In the genomic region with DNA sequence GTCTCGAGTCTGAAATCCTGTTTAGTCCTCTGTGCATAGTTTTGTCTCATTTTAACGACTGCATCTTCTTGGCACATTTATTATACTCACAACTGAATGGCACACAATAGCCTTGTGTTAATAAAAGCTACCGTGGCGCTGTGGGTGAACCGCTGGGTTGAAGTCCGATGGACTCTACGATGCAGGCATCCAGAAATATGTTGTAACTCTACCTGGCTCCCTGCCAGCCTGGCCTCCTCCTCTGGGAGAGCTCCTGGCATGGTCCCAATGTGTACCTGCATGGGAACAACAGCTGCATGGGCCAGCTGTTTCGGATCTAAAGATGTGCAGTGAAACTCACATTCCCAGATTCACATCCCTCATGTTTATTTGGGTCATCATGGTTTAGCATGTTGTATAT, we compare ENCODE assay signal across 1 cellular context.
TF ChIP-seq lines count a peak whose summit lies in the region.

No MANE protein-coding gene starts in this region.

TF ChIP-seq in HepG2, 621 proteins besides CTCF, POLR2A, EP300 and RAD21 (continued from another document and continues in another):
- TF ChIP-seq, protein P1, sequence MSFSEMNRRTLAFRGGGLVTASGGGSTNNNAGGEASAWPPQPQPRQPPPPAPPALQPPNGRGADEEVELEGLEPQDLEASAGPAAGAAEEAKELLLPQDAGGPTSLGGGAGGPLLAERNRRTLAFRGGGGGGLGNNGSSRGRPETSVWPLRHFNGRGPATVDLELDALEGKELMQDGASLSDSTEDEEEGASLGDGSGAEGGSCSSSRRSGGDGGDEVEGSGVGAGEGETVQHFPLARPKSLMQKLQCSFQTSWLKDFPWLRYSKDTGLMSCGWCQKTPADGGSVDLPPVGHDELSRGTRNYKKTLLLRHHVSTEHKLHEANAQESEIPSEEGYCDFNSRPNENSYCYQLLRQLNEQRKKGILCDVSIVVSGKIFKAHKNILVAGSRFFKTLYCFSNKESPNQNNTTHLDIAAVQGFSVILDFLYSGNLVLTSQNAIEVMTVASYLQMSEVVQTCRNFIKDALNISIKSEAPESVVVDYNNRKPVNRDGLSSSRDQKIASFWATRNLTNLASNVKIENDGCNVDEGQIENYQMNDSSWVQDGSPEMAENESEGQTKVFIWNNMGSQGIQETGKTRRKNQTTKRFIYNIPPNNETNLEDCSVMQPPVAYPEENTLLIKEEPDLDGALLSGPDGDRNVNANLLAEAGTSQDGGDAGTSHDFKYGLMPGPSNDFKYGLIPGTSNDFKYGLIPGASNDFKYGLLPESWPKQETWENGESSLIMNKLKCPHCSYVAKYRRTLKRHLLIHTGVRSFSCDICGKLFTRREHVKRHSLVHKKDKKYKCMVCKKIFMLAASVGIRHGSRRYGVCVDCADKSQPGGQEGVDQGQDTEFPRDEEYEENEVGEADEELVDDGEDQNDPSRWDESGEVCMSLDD (CRISPR knock-in tag; IDR thresholded peaks at IDR 0.05; ENCODE audit: borderline replicate concordance), result no peak
- TF ChIP-seq GABPA (IDR thresholded peaks at IDR 0.05; ENCODE audit: low read depth, low read length) (no peak), GABPA (CRISPR knock-in tag; IDR thresholded peaks at IDR 0.05; ENCODE audit: low read depth) (no peak), KAT7 (CRISPR knock-in tag; IDR thresholded peaks at IDR 0.05; ENCODE audit: borderline replicate concordance) (no peak), SRSF1 (optimal IDR thresholded peaks at IDR 0.05; ENCODE audit: low read depth, low read length) (no peak), ZNF251 (CRISPR knock-in tag; IDR thresholded peaks at IDR 0.05) (no peak), ZNF616 (CRISPR knock-in tag; IDR thresholded peaks at IDR 0.05; ENCODE audit: low read depth) (no peak), ELF3 (CRISPR knock-in tag; IDR thresholded peaks at IDR 0.05) (0 out of 2 replicates have a peak, but pooled peaks have one; percentile 17), XBP1 (CRISPR knock-in tag; IDR thresholded peaks at IDR 0.05) (no peak), ZNF232 (CRISPR knock-in tag; IDR thresholded peaks at IDR 0.05; ENCODE audit: borderline replicate concordance) (no peak), RFXAP (CRISPR knock-in tag; IDR thresholded peaks at IDR 0.05; ENCODE audit: borderline replicate concordance) (no peak), KDM3A (CRISPR knock-in tag; IDR thresholded peaks at IDR 0.05; ENCODE audit: low read depth) (0 out of 2 replicates have a peak, but pooled peaks have one; percentile 36), ZNF660 (CRISPR knock-in tag; IDR thresholded peaks at IDR 0.05; ENCODE audit: borderline replicate concordance, low read depth) (no peak), FOXA3 (CRISPR knock-in tag; IDR thresholded peaks at IDR 0.05) (peak; percentile 55), ZC3H4 (CRISPR knock-in tag; IDR thresholded peaks at IDR 0.05; ENCODE audit: borderline replicate concordance) (no peak), ZNF570 (CRISPR knock-in tag; IDR thresholded peaks at IDR 0.05; ENCODE audit: borderline replicate concordance) (no peak), ZNF350 (CRISPR knock-in tag; IDR thresholded peaks at IDR 0.05; ENCODE audit: borderline replicate concordance, low read depth) (no peak), ZNF383 (CRISPR knock-in tag; IDR thresholded peaks at IDR 0.05; ENCODE audit: borderline replicate concordance) (no peak), ZSCAN21 (CRISPR knock-in tag; IDR thresholded peaks at IDR 0.05; ENCODE audit: borderline replicate concordance) (no peak), HOXA5 (CRISPR knock-in tag; IDR thresholded peaks at IDR 0.05) (no peak), KLF12 (CRISPR knock-in tag; IDR thresholded peaks at IDR 0.05; ENCODE audit: borderline replicate concordance) (no peak), ZNF891 (CRISPR knock-in tag; IDR thresholded peaks at IDR 0.05) (no peak), NR2F2 (IDR thresholded peaks at IDR 0.05; ENCODE audit: borderline replicate concordance, low read depth) (no peak), ZNF607 (CRISPR knock-in tag; IDR thresholded peaks at IDR 0.05; ENCODE audit: borderline replicate concordance) (no peak), ZNF234 (CRISPR knock-in tag; conservative IDR thresholded peaks at IDR 0.05) (no peak), ZNF331 (CRISPR knock-in tag; IDR thresholded peaks at IDR 0.05) (peak; percentile 50; the same call in 1 of the 2 replicates), GPN1 (CRISPR knock-in tag; IDR thresholded peaks at IDR 0.05; ENCODE audit: borderline replicate concordance) (no peak)
- TF ChIP-seq, protein P2, sequence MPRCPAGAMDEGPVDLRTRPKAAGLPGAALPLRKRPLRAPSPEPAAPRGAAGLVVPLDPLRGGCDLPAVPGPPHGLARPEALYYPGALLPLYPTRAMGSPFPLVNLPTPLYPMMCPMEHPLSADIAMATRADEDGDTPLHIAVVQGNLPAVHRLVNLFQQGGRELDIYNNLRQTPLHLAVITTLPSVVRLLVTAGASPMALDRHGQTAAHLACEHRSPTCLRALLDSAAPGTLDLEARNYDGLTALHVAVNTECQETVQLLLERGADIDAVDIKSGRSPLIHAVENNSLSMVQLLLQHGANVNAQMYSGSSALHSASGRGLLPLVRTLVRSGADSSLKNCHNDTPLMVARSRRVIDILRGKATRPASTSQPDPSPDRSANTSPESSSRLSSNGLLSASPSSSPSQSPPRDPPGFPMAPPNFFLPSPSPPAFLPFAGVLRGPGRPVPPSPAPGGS (CRISPR knock-in tag; IDR thresholded peaks at IDR 0.05), result no peak
- TF ChIP-seq, protein P3, sequence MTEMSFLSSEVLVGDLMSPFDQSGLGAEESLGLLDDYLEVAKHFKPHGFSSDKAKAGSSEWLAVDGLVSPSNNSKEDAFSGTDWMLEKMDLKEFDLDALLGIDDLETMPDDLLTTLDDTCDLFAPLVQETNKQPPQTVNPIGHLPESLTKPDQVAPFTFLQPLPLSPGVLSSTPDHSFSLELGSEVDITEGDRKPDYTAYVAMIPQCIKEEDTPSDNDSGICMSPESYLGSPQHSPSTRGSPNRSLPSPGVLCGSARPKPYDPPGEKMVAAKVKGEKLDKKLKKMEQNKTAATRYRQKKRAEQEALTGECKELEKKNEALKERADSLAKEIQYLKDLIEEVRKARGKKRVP (CRISPR knock-in tag; IDR thresholded peaks at IDR 0.05), result no peak
- TF ChIP-seq, protein P4, sequence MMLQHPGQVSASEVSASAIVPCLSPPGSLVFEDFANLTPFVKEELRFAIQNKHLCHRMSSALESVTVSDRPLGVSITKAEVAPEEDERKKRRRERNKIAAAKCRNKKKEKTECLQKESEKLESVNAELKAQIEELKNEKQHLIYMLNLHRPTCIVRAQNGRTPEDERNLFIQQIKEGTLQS (CRISPR knock-in tag; IDR thresholded peaks at IDR 0.05), result 0 out of 2 replicates have a peak, but pooled peaks have one; percentile 34
- TF ChIP-seq, protein P5, sequence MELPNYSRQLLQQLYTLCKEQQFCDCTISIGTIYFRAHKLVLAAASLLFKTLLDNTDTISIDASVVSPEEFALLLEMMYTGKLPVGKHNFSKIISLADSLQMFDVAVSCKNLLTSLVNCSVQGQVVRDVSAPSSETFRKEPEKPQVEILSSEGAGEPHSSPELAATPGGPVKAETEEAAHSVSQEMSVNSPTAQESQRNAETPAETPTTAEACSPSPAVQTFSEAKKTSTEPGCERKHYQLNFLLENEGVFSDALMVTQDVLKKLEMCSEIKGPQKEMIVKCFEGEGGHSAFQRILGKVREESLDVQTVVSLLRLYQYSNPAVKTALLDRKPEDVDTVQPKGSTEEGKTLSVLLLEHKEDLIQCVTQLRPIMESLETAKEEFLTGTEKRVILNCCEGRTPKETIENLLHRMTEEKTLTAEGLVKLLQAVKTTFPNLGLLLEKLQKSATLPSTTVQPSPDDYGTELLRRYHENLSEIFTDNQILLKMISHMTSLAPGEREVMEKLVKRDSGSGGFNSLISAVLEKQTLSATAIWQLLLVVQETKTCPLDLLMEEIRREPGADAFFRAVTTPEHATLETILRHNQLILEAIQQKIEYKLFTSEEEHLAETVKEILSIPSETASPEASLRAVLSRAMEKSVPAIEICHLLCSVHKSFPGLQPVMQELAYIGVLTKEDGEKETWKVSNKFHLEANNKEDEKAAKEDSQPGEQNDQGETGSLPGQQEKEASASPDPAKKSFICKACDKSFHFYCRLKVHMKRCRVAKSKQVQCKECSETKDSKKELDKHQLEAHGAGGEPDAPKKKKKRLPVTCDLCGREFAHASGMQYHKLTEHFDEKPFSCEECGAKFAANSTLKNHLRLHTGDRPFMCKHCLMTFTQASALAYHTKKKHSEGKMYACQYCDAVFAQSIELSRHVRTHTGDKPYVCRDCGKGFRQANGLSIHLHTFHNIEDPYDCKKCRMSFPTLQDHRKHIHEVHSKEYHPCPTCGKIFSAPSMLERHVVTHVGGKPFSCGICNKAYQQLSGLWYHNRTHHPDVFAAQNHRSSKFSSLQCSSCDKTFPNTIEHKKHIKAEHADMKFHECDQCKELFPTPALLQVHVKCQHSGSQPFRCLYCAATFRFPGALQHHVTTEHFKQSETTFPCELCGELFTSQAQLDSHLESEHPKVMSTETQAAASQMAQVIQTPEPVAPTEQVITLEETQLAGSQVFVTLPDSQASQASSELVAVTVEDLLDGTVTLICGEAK (IDR thresholded peaks at IDR 0.05), result no peak
- TF ChIP-seq, protein P5 (CRISPR knock-in tag; IDR thresholded peaks at IDR 0.05), result peak; percentile 50; the same call in 1 of the 2 replicates
- TF ChIP-seq, protein P6, sequence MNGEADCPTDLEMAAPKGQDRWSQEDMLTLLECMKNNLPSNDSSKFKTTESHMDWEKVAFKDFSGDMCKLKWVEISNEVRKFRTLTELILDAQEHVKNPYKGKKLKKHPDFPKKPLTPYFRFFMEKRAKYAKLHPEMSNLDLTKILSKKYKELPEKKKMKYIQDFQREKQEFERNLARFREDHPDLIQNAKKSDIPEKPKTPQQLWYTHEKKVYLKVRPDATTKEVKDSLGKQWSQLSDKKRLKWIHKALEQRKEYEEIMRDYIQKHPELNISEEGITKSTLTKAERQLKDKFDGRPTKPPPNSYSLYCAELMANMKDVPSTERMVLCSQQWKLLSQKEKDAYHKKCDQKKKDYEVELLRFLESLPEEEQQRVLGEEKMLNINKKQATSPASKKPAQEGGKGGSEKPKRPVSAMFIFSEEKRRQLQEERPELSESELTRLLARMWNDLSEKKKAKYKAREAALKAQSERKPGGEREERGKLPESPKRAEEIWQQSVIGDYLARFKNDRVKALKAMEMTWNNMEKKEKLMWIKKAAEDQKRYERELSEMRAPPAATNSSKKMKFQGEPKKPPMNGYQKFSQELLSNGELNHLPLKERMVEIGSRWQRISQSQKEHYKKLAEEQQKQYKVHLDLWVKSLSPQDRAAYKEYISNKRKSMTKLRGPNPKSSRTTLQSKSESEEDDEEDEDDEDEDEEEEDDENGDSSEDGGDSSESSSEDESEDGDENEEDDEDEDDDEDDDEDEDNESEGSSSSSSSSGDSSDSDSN (CRISPR knock-in tag; IDR thresholded peaks at IDR 0.05), result no peak
- TF ChIP-seq, protein P7, sequence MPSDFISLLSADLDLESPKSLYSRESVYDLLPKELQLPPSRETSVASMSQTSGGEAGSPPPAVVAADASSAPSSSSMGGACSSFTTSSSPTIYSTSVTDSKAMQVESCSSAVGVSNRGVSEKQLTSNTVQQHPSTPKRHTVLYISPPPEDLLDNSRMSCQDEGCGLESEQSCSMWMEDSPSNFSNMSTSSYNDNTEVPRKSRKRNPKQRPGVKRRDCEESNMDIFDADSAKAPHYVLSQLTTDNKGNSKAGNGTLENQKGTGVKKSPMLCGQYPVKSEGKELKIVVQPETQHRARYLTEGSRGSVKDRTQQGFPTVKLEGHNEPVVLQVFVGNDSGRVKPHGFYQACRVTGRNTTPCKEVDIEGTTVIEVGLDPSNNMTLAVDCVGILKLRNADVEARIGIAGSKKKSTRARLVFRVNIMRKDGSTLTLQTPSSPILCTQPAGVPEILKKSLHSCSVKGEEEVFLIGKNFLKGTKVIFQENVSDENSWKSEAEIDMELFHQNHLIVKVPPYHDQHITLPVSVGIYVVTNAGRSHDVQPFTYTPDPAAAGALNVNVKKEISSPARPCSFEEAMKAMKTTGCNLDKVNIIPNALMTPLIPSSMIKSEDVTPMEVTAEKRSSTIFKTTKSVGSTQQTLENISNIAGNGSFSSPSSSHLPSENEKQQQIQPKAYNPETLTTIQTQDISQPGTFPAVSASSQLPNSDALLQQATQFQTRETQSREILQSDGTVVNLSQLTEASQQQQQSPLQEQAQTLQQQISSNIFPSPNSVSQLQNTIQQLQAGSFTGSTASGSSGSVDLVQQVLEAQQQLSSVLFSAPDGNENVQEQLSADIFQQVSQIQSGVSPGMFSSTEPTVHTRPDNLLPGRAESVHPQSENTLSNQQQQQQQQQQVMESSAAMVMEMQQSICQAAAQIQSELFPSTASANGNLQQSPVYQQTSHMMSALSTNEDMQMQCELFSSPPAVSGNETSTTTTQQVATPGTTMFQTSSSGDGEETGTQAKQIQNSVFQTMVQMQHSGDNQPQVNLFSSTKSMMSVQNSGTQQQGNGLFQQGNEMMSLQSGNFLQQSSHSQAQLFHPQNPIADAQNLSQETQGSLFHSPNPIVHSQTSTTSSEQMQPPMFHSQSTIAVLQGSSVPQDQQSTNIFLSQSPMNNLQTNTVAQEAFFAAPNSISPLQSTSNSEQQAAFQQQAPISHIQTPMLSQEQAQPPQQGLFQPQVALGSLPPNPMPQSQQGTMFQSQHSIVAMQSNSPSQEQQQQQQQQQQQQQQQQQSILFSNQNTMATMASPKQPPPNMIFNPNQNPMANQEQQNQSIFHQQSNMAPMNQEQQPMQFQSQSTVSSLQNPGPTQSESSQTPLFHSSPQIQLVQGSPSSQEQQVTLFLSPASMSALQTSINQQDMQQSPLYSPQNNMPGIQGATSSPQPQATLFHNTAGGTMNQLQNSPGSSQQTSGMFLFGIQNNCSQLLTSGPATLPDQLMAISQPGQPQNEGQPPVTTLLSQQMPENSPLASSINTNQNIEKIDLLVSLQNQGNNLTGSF (CRISPR knock-in tag; IDR thresholded peaks at IDR 0.05), result no peak
